In the genomic region with DNA sequence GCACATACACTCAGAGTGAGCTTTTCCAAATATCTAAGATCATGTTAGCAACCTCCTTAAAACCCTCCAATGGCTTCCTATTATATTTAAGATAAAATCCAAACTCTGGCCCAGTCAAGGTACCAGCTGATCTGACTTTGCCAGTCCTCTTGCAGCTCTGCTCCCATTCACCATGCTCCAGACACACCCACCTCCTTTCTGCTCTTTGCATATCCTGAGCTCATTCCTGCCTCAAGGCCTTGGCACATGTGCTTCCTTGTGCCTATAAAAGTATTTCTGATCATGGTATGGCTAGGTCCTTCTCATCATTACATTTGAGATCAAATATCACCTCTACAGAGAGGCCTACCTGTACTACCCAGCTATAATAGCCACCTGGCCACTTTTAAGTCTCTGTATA, we compare ENCODE assay signal across 14 cellular contexts. TPM values are rescaled to one million over a fixed set of nuclear protein-coding genes. Genes with fewer than 3 reads are reported as not detected.
DNase-seq lines count a peak whose midpoint lies in the region; ATAC-seq, FAIRE-seq and TF ChIP-seq lines count a peak whose summit lies in the region.
"Had no signal": no experiment of that assay in that cellular context is flagged by ENCODE, and none has a peak within 500 bp of the region (broad histone marks: within the 10 kb centered on the region; RNA-seq: fewer than 3 reads in every experiment).

No MANE protein-coding gene starts in this region.

- no peak overlapping the region for H3K9ac ChIP-seq in muscle layer of colon (ENCODE audit: low read length)
- no peak overlapping the region for H3K9ac ChIP-seq in HepG2 (ENCODE audit: insufficient read depth, low read depth, low read length)

- TF ChIP-seq CTCF in tibial nerve (IDR thresholded peaks at IDR 0.05) (no peak), HepG2 (CRISPR knock-in tag; IDR thresholded peaks at IDR 0.05) (no peak)

- H3K4me1 ChIP-seq in muscle layer of colon (ENCODE audit: insufficient read depth, low read length), result peaks cover 47% of the 10 kb centered on the region
- peaks cover 0 to 94% (median 54%) of the 10 kb centered on the region in 4 donors for H3K4me1 ChIP-seq in tibial nerve
- peaks cover 13% of the 10 kb centered on the region for H3K4me1 ChIP-seq in HepG2 (ENCODE audit: insufficient read depth, low read length)

- no peak for FAIRE-seq in HepG2 (lab: Jason Lieb, UNC)

- H3K27ac ChIP-seq in caudate nucleus (ENCODE audit: low read depth, low read length) (peak overlapping the region; percentile 83), muscle layer of colon (ENCODE audit: low read depth, low read length) (peak overlapping the region; percentile 12), tibial nerve (peak overlapping the region in 3 of 4 donors; percentile 25 to 89 (median 86)), HepG2 (ENCODE audit: extremely low read length, insufficient read depth, low read length) (no peak overlapping the region)

- TF ChIP-seq POLR2A in tibial nerve (IDR thresholded peaks at IDR 0.05), result no peak
- TF ChIP-seq POLR2A in HepG2 (IDR thresholded peaks at IDR 0.05; ENCODE audit: insufficient read depth in 1 of 2, low read depth in 2 of 2, low read length in 2 of 2), result no peak

- ATAC-seq in HepG2 (no peak), HG02870 (IDR thresholded peaks at IDR 0.05; ENCODE audit: unreplicated experiment) (no peak)
- ATAC-seq: activated CD4-positive, CD25-positive, alpha-beta regulatory T cell treated with anti-CD3 and anti-CD28 coated beads, Interleukin-2, amount 50 U/mL, for 24 hours had no signal

- H3K36me3 ChIP-seq in muscle layer of colon (ENCODE audit: insufficient read depth, low read length) (peaks cover 13% of the 10 kb centered on the region), tibial nerve (peaks cover 0 to 7% (median 5%) of the 10 kb centered on the region in 3 donors), HepG2 (replicated peaks in 1 of 2; ENCODE audit: control insufficient read depth in 1 of 2, insufficient read depth in 2 of 2, low read length in 2 of 2) (peaks cover 9 to 17% of the 10 kb centered on the region in 2 experiments; a peak in 4 of 5 replicates)

- H3K36me3 Mint-ChIP-seq in activated CD4-positive, alpha-beta T cell treated with anti-CD3 and anti-CD28 coated beads, Interleukin-2, amount 10 ng/mL, durations not matched to agents 7 days and 5 days (ENCODE audit: low read depth), result peaks cover 71% of the 10 kb centered on the region

- no peak overlapping the region for H3K4me3 ChIP-seq in muscle layer of colon (ENCODE audit: low read depth in 1 of 2, low read length in 2 of 2)
- no peak overlapping the region for H3K4me3 ChIP-seq in tibial nerve
- no peak overlapping the region for H3K4me3 ChIP-seq in HepG2 (replicated peaks in 1 of 3; ENCODE audit: insufficient read depth in 1 of 3, low read depth in 2 of 3, low read length in 3 of 3)

- no peak for DNase-seq in activated CD4-positive, alpha-beta T cell treated with anti-CD3 and anti-CD28 coated beads, Interleukin-2, amount 10 ng/mL, durations not matched to agents 7 days and 5 days
- DNase-seq in activated CD4-positive, alpha-beta T cell treated with anti-CD3 and anti-CD28 coated beads, Interleukin-2, amount 50 U/mL, for 1 hour, result no peak
- DNase-seq in caudate nucleus (lab: John Stamatoyannopoulos, UW) (no peak), tibial nerve (ENCODE audit: low spot score in 2 of 2) (no peak), HepG2 (ENCODE audit: low spot score) (no peak), GDM1 (lab: John Stamatoyannopoulos, UW) (no peak)
- DNase-seq: ACHN; activated T-cell treated with anti-CD3 and anti-CD28 coated beads, Interleukin-2, amount 50 U/mL, for 1 hour; NCI-H2171; retina; SW 1271 had no signal

- peaks cover 59% of the 10 kb centered on the region for H3K4me1 Mint-ChIP-seq in activated CD4-positive, alpha-beta T cell treated with anti-CD3 and anti-CD28 coated beads, Interleukin-2, amount 10 ng/mL, durations not matched to agents 7 days and 5 days

- no peaks in the 10 kb centered on the region for H3K27me3 Mint-ChIP-seq in activated CD4-positive, alpha-beta T cell treated with anti-CD3 and anti-CD28 coated beads, Interleukin-2, amount 10 ng/mL, durations not matched to agents 7 days and 5 days

- intact Hi-C loops in HepG2 (cut with micrococcal nuclease; ENCODE audit: unreplicated experiment), result no loop called here

- in situ Hi-C loops in HepG2 (cut with HindIII; ENCODE audit: extremely low pct_ligation_motif_present, low pct_unique_long_range_greater_than_20kb), result loop anchor here (25.0 kb wide), 1 partner anchor 116 kb away; a partner anchor contains a TSS

- no peak for TF ChIP-seq RAD21 in HepG2 (CRISPR knock-in tag; IDR thresholded peaks at IDR 0.05)

- H3K27ac Mint-ChIP-seq in activated CD4-positive, alpha-beta T cell treated with anti-CD3 and anti-CD28 coated beads, Interleukin-2, amount 10 ng/mL, durations not matched to agents 7 days and 5 days, result peak overlapping the region; percentile 39

- H3K27me3 ChIP-seq in muscle layer of colon (ENCODE audit: control insufficient read depth in 1 of 2, insufficient read depth in 2 of 2, low read length in 2 of 2) (no peaks in the 10 kb centered on the region), tibial nerve (no peaks in the 10 kb centered on the region), HepG2 (ENCODE audit: control insufficient read depth in 1 of 2, insufficient read depth in 2 of 2, low read length in 2 of 2) (no peaks in the 10 kb centered on the region)

- no peak overlapping the region for H3K4me2 ChIP-seq in HepG2 (ENCODE audit: low read depth, low read length)

- TF ChIP-seq EP300 in tibial nerve (IDR thresholded peaks at IDR 0.05) (no peak), HepG2 (IDR thresholded peaks at IDR 0.05; ENCODE audit: low read depth in 2 of 2, low read length in 2 of 2) (no peak), HepG2 (CRISPR knock-in tag; IDR thresholded peaks at IDR 0.05; ENCODE audit: borderline replicate concordance) (no peak)

- no peak overlapping the region for H2AFZ ChIP-seq in HepG2 (ENCODE audit: low read length)

- CTCF ChIA-PET in activated CD4-positive, alpha-beta T cell treated with anti-CD3 and anti-CD28 coated beads, Interleukin-2, amount 10 ng/mL, durations not matched to agents 7 days and 5 days (lab: Charles Lee), result interaction anchor here (0.6 to 2.7 kb wide), 6 partner anchors 12 to 164 kb away, joined by 3 to 10 read pairs (median 4); a partner anchor contains a TSS
- CTCF ChIA-PET in HepG2 (lab: Yijun Ruan, JAX; ENCODE audit: low intra/inter-chr PET ratio, low total read pairs), result no interaction called here

- no peak overlapping the region for H3K4me3 Mint-ChIP-seq in activated CD4-positive, alpha-beta T cell treated with anti-CD3 and anti-CD28 coated beads, Interleukin-2, amount 10 ng/mL, durations not matched to agents 7 days and 5 days

- H4K20me1 ChIP-seq in HepG2 (ENCODE audit: insufficient read depth, low read length), result no peaks in the 10 kb centered on the region

- POLR2A ChIA-PET in activated CD4-positive, alpha-beta T cell treated with anti-CD3 and anti-CD28 coated beads, Interleukin-2, amount 10 ng/mL, durations not matched to agents 7 days and 5 days (lab: Charles Lee), result interaction anchor here (0.6 kb wide), 1 partner anchor 223 kb away, joined by 3 read pairs; no protein-coding TSS in a partner anchor
- POLR2A ChIA-PET in HepG2 (lab: Yijun Ruan, JAX), result interaction anchor here (0.7 to 1.1 kb wide), 2 partner anchors 113 to 120 kb away, joined by 3 read pairs; no protein-coding TSS in a partner anchor

- no TSS peak for BruUV-seq in HepG2 (replicated peaks; lab: Mats Ljungman, UMichigan)

- H3K79me2 ChIP-seq in HepG2 (ENCODE audit: insufficient read depth, low read length), result no peaks in the 10 kb centered on the region

- H3K9me3 Mint-ChIP-seq in activated CD4-positive, alpha-beta T cell treated with anti-CD3 and anti-CD28 coated beads, Interleukin-2, amount 10 ng/mL, durations not matched to agents 7 days and 5 days, result no peaks in the 10 kb centered on the region

- H3K9me3 ChIP-seq in muscle layer of colon (ENCODE audit: low read length) (no peaks in the 10 kb centered on the region), tibial nerve (no peaks in the 10 kb centered on the region), HepG2 (ENCODE audit: low read length) (no peaks in the 10 kb centered on the region)

RNA-seq across cellular contexts. Expression of a gene that starts 27.5 kb away (rescaled TPM):
- 10 to 100 TPM; 83.2 to 87.3 TPM for total RNA-seq in activated CD4-positive, alpha-beta T cell treated with anti-CD3 and anti-CD28 coated beads, Interleukin-2, amount 10 ng/mL, durations not matched to agents 7 days and 5 days
- 10 to 100 TPM; 41.0 to 99.3 (median 62.4) TPM for total RNA-seq in tibial nerve
- 28.4 and 30.3 TPM in 2 replicates for total RNA-seq in HepG2 (2016; rRNA removed; fragmentation: Illumina TruSeq; extraction: Trizol)
- total RNA-seq in HepG2 (2016; cell fraction: cytosol; rRNA removed; fragmentation: Illumina TruSeq; extraction: Trizol; ENCODE audit: low read depth), result 4.1 and 5.8 TPM in 2 replicates
- total RNA-seq in HepG2 (2016; cell fraction: insoluble cytoplasmic fraction; rRNA removed; fragmentation: Illumina TruSeq; extraction: Trizol), result 29.5 and 30.7 TPM in 2 replicates
- 12.3 and 13.8 TPM in 2 replicates for total RNA-seq in HepG2 (2016; cell fraction: membrane; rRNA removed; fragmentation: Illumina TruSeq; extraction: Trizol)
- 39.8 and 40.1 TPM in 2 replicates for total RNA-seq in HepG2 (2016; cell fraction: nucleus; rRNA removed; fragmentation: Illumina TruSeq; extraction: Trizol)
- 55.5 and 76.1 TPM in 2 replicates for polyA plus RNA-seq in HepG2 (2011; rRNA removed)
- polyA plus RNA-seq in HepG2 (2011; cell fraction: cytosol; rRNA removed), result 65.7 and 89.1 TPM in 2 replicates
- polyA plus RNA-seq in HepG2 (2011; cell fraction: nucleus; rRNA removed), result 262 and 282 TPM in 2 replicates
- polyA plus RNA-seq in HepG2 (2012), result 18.0 and 24.0 TPM in 2 replicates
- 2.7 and 2.8 TPM in 2 replicates for polyA plus RNA-seq in HepG2 (2016; cell fraction: cytosol; fragmentation: Illumina TruSeq; extraction: Trizol; ENCODE audit: low read depth)
- polyA plus RNA-seq in HepG2 (2016; cell fraction: insoluble cytoplasmic fraction; fragmentation: Illumina TruSeq; extraction: Trizol; ENCODE audit: low read depth), result 25.0 and 28.1 TPM in 2 replicates
- 6.2 and 7.9 TPM in 2 replicates for polyA plus RNA-seq in HepG2 (2016; cell fraction: membrane; fragmentation: Illumina TruSeq; extraction: Trizol; ENCODE audit: low read depth)
- 37.8 and 41.4 TPM in 2 replicates for polyA plus RNA-seq in HepG2 (2016; cell fraction: nucleus; fragmentation: Illumina TruSeq; extraction: Trizol; ENCODE audit: insufficient read depth, low read depth)
- 225 and 394 TPM in 2 replicates for polyA minus RNA-seq in HepG2 (2011; rRNA and poly(A)+ RNA removed; ENCODE audit: low replicate concordance)
- polyA minus RNA-seq in HepG2 (2011; cell fraction: cytosol; rRNA and poly(A)+ RNA removed), result 40.2 and 54.6 TPM in 2 replicates
- polyA minus RNA-seq in HepG2 (2011; cell fraction: nucleus; rRNA and poly(A)+ RNA removed), result 110 and 137 TPM in 2 replicates
